Comparison of ENCODE assay signal across 20 cellular contexts in genomic region chr2:156481295-156481694, GRCh38.
"Had no signal": no experiment of that assay in that cellular context is flagged by ENCODE, and none has a peak within 500 bp of the region (broad histone marks: within the 10 kb centered on the region; RNA-seq: fewer than 3 reads in every experiment).

No MANE protein-coding gene starts in this region.

- H3K36me3 ChIP-seq: ascending aorta, lower lobe of right lung, ovary, sigmoid colon had no signal

- H3K27me3 Mint-ChIP-seq: activated CD8-positive, alpha-beta memory T cell treated with anti-CD3 and anti-CD28 coated beads, Interleukin-2, amount 10 ng/mL, durations not matched to agents 7 days and 5 days; activated naive CD8-positive, alpha-beta T cell treated with anti-CD3 and anti-CD28 coated beads, Interleukin-2, amount 50 U/mL, for 24 hours had no signal

- FAIRE-seq: bronchial epithelial cell, urothelium cell line had no signal

- H3K9me3 Mint-ChIP-seq: activated naive CD4-positive, alpha-beta T cell treated with anti-CD3 and anti-CD28 coated beads for 36 hours; activated naive CD8-positive, alpha-beta T cell treated with anti-CD3 and anti-CD28 coated beads, Interleukin-2, amount 50 U/mL, for 24 hours; activated T-helper 2 cell treated with anti-CD3 and anti-CD28 coated beads, Interferon-gamma antibody, Interleukin-2, Interleukin-4, amounts not matched to agents 10 μg/mL and 5 μg/mL and 100 μg/mL, durations not matched to agents 14 hours and 24 hours and 36 hours; neural crest cell had no signal

- H3K27ac ChIP-seq: ascending aorta, lower lobe of right lung, ovary, sigmoid colon had no signal

- H3K9me3 ChIP-seq: ascending aorta, lower lobe of right lung, ovary, sigmoid colon had no signal

- H3K4me1 ChIP-seq: ascending aorta, lower lobe of right lung had no signal

- ATAC-seq: lower lobe of right lung had no signal

- DNase-seq: activated CD4-positive, alpha-beta T cell treated with anti-CD3 and anti-CD28 coated beads for 1 hour; activated CD4-positive, alpha-beta T cell treated with anti-CD3 and anti-CD28 coated beads, Interleukin-2, amount 50 U/mL, for 4 hours; activated CD8-positive, alpha-beta memory T cell treated with anti-CD3 and anti-CD28 coated beads, Interleukin-2, amount 10 ng/mL, durations not matched to agents 7 days and 5 days; activated naive CD4-positive, alpha-beta T cell treated with anti-CD3 and anti-CD28 coated beads for 36 hours; activated naive CD8-positive, alpha-beta T cell treated with anti-CD3 and anti-CD28 coated beads, Interleukin-2, amount 50 U/mL, for 24 hours; activated T-cell treated with anti-CD3 and anti-CD28 coated beads, Interleukin-2, amount 50 U/mL, for 1 hour; erythroblast; glutamatergic neuron; lower lobe of right lung; midbrain; ovary; sigmoid colon; stimulated activated CD4-positive, alpha-beta T cell treated with anti-CD3 and anti-CD28 coated beads, Interleukin-1b, Interleukin-23, amount 100 ng/mL, for 48 hours; T-helper 1 cell; T1000 had no signal

- H3K4me3 ChIP-seq: ascending aorta, lower lobe of right lung, ovary, sigmoid colon had no signal

- H3K4me3 Mint-ChIP-seq: activated CD8-positive, alpha-beta memory T cell treated with anti-CD3 and anti-CD28 coated beads, Interleukin-2, amount 10 ng/mL, durations not matched to agents 7 days and 5 days; activated naive CD4-positive, alpha-beta T cell treated with anti-CD3 and anti-CD28 coated beads for 36 hours; neural crest cell had no signal

- H3K27ac Mint-ChIP-seq: activated naive CD4-positive, alpha-beta T cell treated with anti-CD3 and anti-CD28 coated beads for 36 hours; activated T-helper 2 cell treated with anti-CD3 and anti-CD28 coated beads, Interferon-gamma antibody, Interleukin-2, Interleukin-4, amounts not matched to agents 10 μg/mL and 5 μg/mL and 100 μg/mL, durations not matched to agents 14 hours and 24 hours and 36 hours had no signal

- H3K27me3 ChIP-seq: ascending aorta, ovary, sigmoid colon had no signal
